Comparison of ENCODE assay signal across 9 cellular contexts in genomic region chr2:20378891-20379519, GRCh38. TPM values are rescaled to one million over a fixed set of nuclear protein-coding genes. Genes with fewer than 3 reads are reported as not detected.
DNase-seq lines count a peak whose midpoint lies in the region; ATAC-seq, FAIRE-seq and TF ChIP-seq lines count a peak whose summit lies in the region.
"Had no signal": no experiment of that assay in that cellular context is flagged by ENCODE, and none has a peak within 500 bp of the region (broad histone marks: within the 10 kb centered on the region; RNA-seq: fewer than 3 reads in every experiment).

No MANE protein-coding gene starts in this region.

- no peaks in the 10 kb centered on the region for H3K9me3 Mint-ChIP-seq in activated T-cell treated with anti-CD3 and anti-CD28 coated beads, Interleukin-2, amount 50 U/mL, for 4 hours

- intact Hi-C loops in left colon (cut with DNase I, micrococcal nuclease) = no loop called here

- peak; percentile 96 for TF ChIP-seq CTCF in choroid plexus epithelial cell (conservative IDR thresholded peaks at IDR 0.05; ENCODE audit: low read depth, low read length)

- H3K4me3 ChIP-seq in choroid plexus epithelial cell (ENCODE audit: low read depth, low read length) = no peak overlapping the region

- FAIRE-seq in GM19239 (lab: Jason Lieb, UNC) = no peak
- FAIRE-seq: GM18507 had no signal

- peak; percentile 14 to 43 for ATAC-seq in activated T-cell treated with anti-CD3 and anti-CD28 coated beads, Interleukin-2, amount 50 U/mL, for 4 hours
- ATAC-seq in left colon = peak; percentile 89

- H3K4me3 Mint-ChIP-seq in activated T-cell treated with anti-CD3 and anti-CD28 coated beads, Interleukin-2, amount 50 U/mL, for 4 hours = no peak overlapping the region

- no peak for DNase-seq in activated T-cell treated with anti-CD3 and anti-CD28 coated beads, Interleukin-2, amount 50 U/mL, for 4 hours
- DNase-seq in activated T-cell treated with anti-CD3 and anti-CD28 coated beads, Interleukin-2, amount 50 U/mL, for 1 hour = no peak
- DNase-seq in NCI-H774 (lab: John Stamatoyannopoulos, UW) (peak; percentile 14), choroid plexus epithelial cell (ENCODE audit: low read depth) (peak; percentile 88), left colon (peak; percentile 83 to 88), superior temporal gyrus (ENCODE audit: extremely low spot score) (peak; percentile 91), GM19239 (ENCODE audit: insufficient read length, low spot score) (no peak), NCI-H128 (lab: John Stamatoyannopoulos, UW; ENCODE audit: unreplicated experiment) (no peak)

- H3K4me1 Mint-ChIP-seq in activated T-cell treated with anti-CD3 and anti-CD28 coated beads, Interleukin-2, amount 50 U/mL, for 4 hours (ENCODE audit: low read depth) = no peaks in the 10 kb centered on the region

- peaks cover 2% of the 10 kb centered on the region for H3K27me3 Mint-ChIP-seq in activated T-cell treated with anti-CD3 and anti-CD28 coated beads, Interleukin-2, amount 50 U/mL, for 4 hours (ENCODE audit: low read depth)

- H3K36me3 Mint-ChIP-seq in activated T-cell treated with anti-CD3 and anti-CD28 coated beads, Interleukin-2, amount 50 U/mL, for 4 hours (ENCODE audit: insufficient read depth) = no peaks in the 10 kb centered on the region

RNA-seq across cellular contexts. Expression of gene PUM2, which starts 28.4 kb away (rescaled TPM):
- 10 to 100 TPM; 88.1 to 92.6 (median 91.3) TPM for total RNA-seq in activated T-cell treated with anti-CD3 and anti-CD28 coated beads, Interleukin-2, amount 50 U/mL, for 4 hours
- 100 to 1,000 TPM in 1 of 2 donors, 10 to 100 TPM in 1; 99.4 to 109 TPM for total RNA-seq in left colon

Comparison
In these comparisons a context has a peak if more than half of its experiments do, and no peak if none do; other contexts are left out.
1. DNase-seq: peak in NCI-H774 (single experiment), choroid plexus epithelial cell (single experiment), left colon (2 of 2) and superior temporal gyrus (single experiment); none in activated T-cell treated with anti-CD3 and anti-CD28 coated beads, Interleukin-2, amount 50 U/mL, for 4 hours (single experiment), activated T-cell treated with anti-CD3 and anti-CD28 coated beads, Interleukin-2, amount 50 U/mL, for 1 hour (single experiment), GM19239 (single experiment) and NCI-H128 (single experiment).